ENCODE assay signal across 8 cellular contexts in genomic region chr6:38493929-38494547, GRCh38.
DNase-seq lines count a peak whose midpoint lies in the region; ATAC-seq and TF ChIP-seq lines count a peak whose summit lies in the region.

No MANE protein-coding gene starts in this region.

- no peaks in the 10 kb centered on the region for H3K9me3 Mint-ChIP-seq in activated CD4-positive, alpha-beta T cell treated with anti-CD3 and anti-CD28 coated beads, Interleukin-2, amount 10 ng/mL, durations not matched to agents 24 days and 14 days

- no peaks in the 10 kb centered on the region for H3K27me3 ChIP-seq in lung (ENCODE audit: control insufficient read depth, insufficient read depth)

- H3K27me3 Mint-ChIP-seq in activated CD4-positive, alpha-beta T cell treated with anti-CD3 and anti-CD28 coated beads, Interleukin-2, amount 10 ng/mL, durations not matched to agents 24 days and 14 days: no peaks in the 10 kb centered on the region

- peak; percentile 94 for TF ChIP-seq CTCF in lung (IDR thresholded peaks at IDR 0.05; ENCODE audit: control extremely low read depth, extremely low read depth)

- H3K36me3 Mint-ChIP-seq in activated CD4-positive, alpha-beta T cell treated with anti-CD3 and anti-CD28 coated beads, Interleukin-2, amount 10 ng/mL, durations not matched to agents 24 days and 14 days (ENCODE audit: low read depth): no peaks in the 10 kb centered on the region

- ATAC-seq in lung (ENCODE audit: insufficient read depth, low FRiP score): peak; percentile 62
- no peak for ATAC-seq in HG02885 (IDR thresholded peaks at IDR 0.05; ENCODE audit: poor library complexity, unreplicated experiment)

- intact Hi-C loops in activated CD4-positive, alpha-beta T cell treated with anti-CD3 and anti-CD28 coated beads, Interleukin-2, amount 10 ng/mL, durations not matched to agents 24 days and 14 days (cut with micrococcal nuclease): loop anchor here (1.0 to 10.0 kb wide), 4 partner anchors 178 to 802 kb away; no protein-coding TSS in a partner anchor

- no peak overlapping the region for H3K27ac Mint-ChIP-seq in activated CD4-positive, alpha-beta T cell treated with anti-CD3 and anti-CD28 coated beads, Interleukin-2, amount 10 ng/mL, durations not matched to agents 24 days and 14 days

- H3K9me3 ChIP-seq in lung (ENCODE audit: control insufficient read depth in 2 of 2, insufficient read depth in 1 of 2, low read length in 1 of 2): no peaks in the 10 kb centered on the region

- no peaks in the 10 kb centered on the region for H3K36me3 ChIP-seq in lung (ENCODE audit: control insufficient read depth in 2 of 2, insufficient read depth in 2 of 2, low read length in 2 of 2)

- H3K4me1 Mint-ChIP-seq in activated CD4-positive, alpha-beta T cell treated with anti-CD3 and anti-CD28 coated beads, Interleukin-2, amount 10 ng/mL, durations not matched to agents 24 days and 14 days: peaks cover 4% of the 10 kb centered on the region

- no peak overlapping the region for H3K27ac ChIP-seq in lung (ENCODE audit: low read depth in 1 of 2, low read length in 1 of 2)

- no peak overlapping the region for H3K4me3 Mint-ChIP-seq in activated CD4-positive, alpha-beta T cell treated with anti-CD3 and anti-CD28 coated beads, Interleukin-2, amount 10 ng/mL, durations not matched to agents 24 days and 14 days

- H3K4me1 ChIP-seq in lung (ENCODE audit: control insufficient read depth in 2 of 2, insufficient read depth in 2 of 2, low read length in 2 of 2): peaks cover 0 to 1% of the 10 kb centered on the region in 2 donors

- DNase-seq in NCI-H524 (lab: John Stamatoyannopoulos, UW) (peak; percentile 67 to 79), NCI-H524 treated with DMSO at 0.1 percent for 48 hours (lab: John Stamatoyannopoulos, UW) (no peak), NCI-H226 (peak; percentile 21), dermis microvascular lymphatic vessel endothelial cell (ENCODE audit: low read depth in 2 of 2) (peak; percentile 61 to 79), lung (ENCODE audit: low spot score) (peak; percentile 76)
- DNase-seq in activated CD4-positive, alpha-beta T cell treated with anti-CD3 and anti-CD28 coated beads, Interleukin-2, amount 10 ng/mL, durations not matched to agents 24 days and 14 days: peak; percentile 93
- DNase-seq in stimulated activated CD8-positive, alpha-beta memory T cell treated with anti-CD3 and anti-CD28 coated beads, Interleukin-12 subunit alpha, Interleukin-12 subunit beta, amount 100 ng/mL, for 4 hours (ENCODE audit: low read depth): peak; percentile 37

- WGBS in lung, 2 donors: 42 to 43% methylated on average over 6 of the region's 6 CpGs

- H3K4me3 ChIP-seq in lung: no peak overlapping the region
